20 cellular contexts compared by ENCODE assay signal in the genomic region with DNA sequence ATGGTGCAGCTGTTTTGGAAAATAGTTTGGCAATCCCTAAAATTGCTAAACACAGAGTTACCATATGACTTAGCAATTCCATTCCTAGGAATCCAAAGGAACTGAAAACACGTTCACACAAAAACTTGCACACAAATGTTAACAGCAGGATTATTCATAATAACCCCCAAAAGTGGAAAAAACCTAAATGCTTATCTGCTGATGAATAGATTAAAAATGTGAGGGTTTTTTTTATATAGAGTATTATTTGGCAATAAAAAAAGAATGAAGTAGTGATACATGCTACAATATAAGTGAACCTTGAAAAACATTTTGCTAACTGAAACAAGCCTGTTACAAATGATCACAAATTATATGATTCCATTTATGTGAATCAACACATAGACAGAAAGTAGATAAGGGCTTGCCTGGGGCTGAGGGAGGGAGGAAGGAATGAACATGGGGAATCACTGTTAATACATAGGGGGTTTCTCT. TPM values are rescaled to one million over a fixed set of nuclear protein-coding genes. Genes with fewer than 3 reads are reported as not detected.
DNase-seq lines count a peak whose midpoint lies in the region; ATAC-seq and TF ChIP-seq lines count a peak whose summit lies in the region.
"Had no signal": no experiment of that assay in that cellular context is flagged by ENCODE, and none has a peak within 500 bp of the region (broad histone marks: within the 10 kb centered on the region; RNA-seq: fewer than 3 reads in every experiment).

No MANE protein-coding gene starts in this region.

- DNase-seq in AG08396 (ENCODE audit: low spot score) (peak; percentile 25), HS-27A (ENCODE audit: low read depth) (peak; percentile 79), astrocyte of the spinal cord (ENCODE audit: low read depth, low spot score) (peak; percentile 6), iris pigment epithelial cell (ENCODE audit: low read depth) (peak; percentile 80), cerebellum (ENCODE audit: low spot score) (no peak)
- no peak for DNase-seq in activated naive CD8-positive, alpha-beta T cell treated with anti-CD3 and anti-CD28 coated beads, Interleukin-2, amount 50 U/mL, for 24 hours
- no peak for DNase-seq in central memory CD4-positive, alpha-beta T cell
- DNase-seq: activated CD4-positive, CD25-positive, alpha-beta regulatory T cell treated with anti-CD3 and anti-CD28 coated beads, Interleukin-2, amount 50 U/mL, for 72 hours; Caco-2; cerebellar nuclear complex; Kasumi-1; left lung; NCI-H1417; NCI-H774; tibial artery had no signal

- H3K4me3 ChIP-seq in astrocyte of the spinal cord (ENCODE audit: low read depth, low read length): no peak overlapping the region
- H3K4me3 ChIP-seq: left lung, tibial artery had no signal

- no peaks in the 10 kb centered on the region for H3K4me1 Mint-ChIP-seq in activated naive CD8-positive, alpha-beta T cell treated with anti-CD3 and anti-CD28 coated beads, Interleukin-2, amount 50 U/mL, for 24 hours
- H3K4me1 Mint-ChIP-seq: activated T-helper 17 cell treated with anti-CD3 and anti-CD28 coated beads, Interleukin-2, amount 50 U/mL, for 72 hours; B cell; stimulated activated memory B cell treated with anti-CD40 and anti-IgM and Interleukin-4, amounts not matched to agents 10 μg/mL and 1 μg/mL and 100 μg/mL, for 72 hours had no signal

- no peak overlapping the region for H3K4me3 Mint-ChIP-seq in activated naive CD8-positive, alpha-beta T cell treated with anti-CD3 and anti-CD28 coated beads, Interleukin-2, amount 50 U/mL, for 24 hours
- H3K4me3 Mint-ChIP-seq: activated T-helper 17 cell treated with anti-CD3 and anti-CD28 coated beads, Interleukin-2, amount 50 U/mL, for 72 hours; B cell; stimulated activated memory B cell treated with anti-CD40 and anti-IgM and Interleukin-4, amounts not matched to agents 10 μg/mL and 1 μg/mL and 100 μg/mL, for 72 hours had no signal

- no peak overlapping the region for H3K27ac Mint-ChIP-seq in activated naive CD8-positive, alpha-beta T cell treated with anti-CD3 and anti-CD28 coated beads, Interleukin-2, amount 50 U/mL, for 24 hours
- H3K27ac Mint-ChIP-seq: activated T-helper 17 cell treated with anti-CD3 and anti-CD28 coated beads, Interleukin-2, amount 50 U/mL, for 72 hours; B cell; stimulated activated memory B cell treated with anti-CD40 and anti-IgM and Interleukin-4, amounts not matched to agents 10 μg/mL and 1 μg/mL and 100 μg/mL, for 72 hours had no signal

- TF ChIP-seq CTCF in astrocyte of the spinal cord (IDR thresholded peaks at IDR 0.05; ENCODE audit: low read depth, low read length): no peak

- H3K9me3 Mint-ChIP-seq in activated naive CD8-positive, alpha-beta T cell treated with anti-CD3 and anti-CD28 coated beads, Interleukin-2, amount 50 U/mL, for 24 hours: peaks cover 7% of the 10 kb centered on the region

- H3K27me3 Mint-ChIP-seq in activated naive CD8-positive, alpha-beta T cell treated with anti-CD3 and anti-CD28 coated beads, Interleukin-2, amount 50 U/mL, for 24 hours: peaks cover 3% of the 10 kb centered on the region

- in situ Hi-C loops in astrocyte of the spinal cord (cut with HindIII; ENCODE audit: low sequenced_read_pairs): no loop called here

- no peak for ATAC-seq in GM21390 (IDR thresholded peaks at IDR 0.05; ENCODE audit: unreplicated experiment)
- no peak for ATAC-seq in activated naive CD8-positive, alpha-beta T cell treated with anti-CD3 and anti-CD28 coated beads, Interleukin-2, amount 50 U/mL, for 24 hours
- ATAC-seq: activated T-helper 17 cell treated with anti-CD3 and anti-CD28 coated beads, Interleukin-2, amount 50 U/mL, for 72 hours; left lung; SK-N-SH treated with all-trans-retinoic acid at 6 μM for 48 hours; stimulated activated memory B cell treated with anti-CD40 and anti-IgM and Interleukin-4, amounts not matched to agents 10 μg/mL and 1 μg/mL and 100 μg/mL, for 72 hours had no signal

- no peaks in the 10 kb centered on the region for H3K36me3 Mint-ChIP-seq in activated naive CD8-positive, alpha-beta T cell treated with anti-CD3 and anti-CD28 coated beads, Interleukin-2, amount 50 U/mL, for 24 hours (ENCODE audit: low read depth)

RNA-seq across cellular contexts. Expression of a gene that starts 45.1 kb away (rescaled TPM):
- total RNA-seq in cerebellum: 422 TPM

Comparison
In these comparisons a context has a peak if more than half of its experiments do, and no peak if none do; other contexts are left out.
1. DNase-seq: peak in AG08396 (single experiment), HS-27A (single experiment), astrocyte of the spinal cord (single experiment) and iris pigment epithelial cell (single experiment); none in cerebellum (single experiment), activated naive CD8-positive, alpha-beta T cell treated with anti-CD3 and anti-CD28 coated beads, Interleukin-2, amount 50 U/mL, for 24 hours (single experiment) and central memory CD4-positive, alpha-beta T cell (single experiment).